1 cellular context compared by ENCODE assay signal in genomic region chr5:54611290-54611951, GRCh38.
TF ChIP-seq lines count a peak whose summit lies in the region.

No MANE protein-coding gene starts in this region.

TF ChIP-seq in IMR-90, 13 proteins besides CTCF, POLR2A, EP300 and RAD21:
- no peak for TF ChIP-seq ELK1 (IDR thresholded peaks at IDR 0.05; ENCODE audit: borderline replicate concordance, low read depth, low read length)
